Comparison of ENCODE assay signal across 8 cellular contexts in genomic region chr7:139482662-139483466, GRCh38. TPM values are rescaled to one million over a fixed set of nuclear protein-coding genes. Genes with fewer than 3 reads are reported as not detected.
DNase-seq lines count a peak whose midpoint lies in the region; ATAC-seq lines count a peak whose summit lies in the region.

No MANE protein-coding gene starts in this region.

- H3K9me3 Mint-ChIP-seq in CD4-positive, alpha-beta memory T cell, result peaks cover 0 to 3% (median 0%) of the 10 kb centered on the region in 8 donors

- peak overlapping the region in 1 of 2 donors; percentile 14 for H3K4me3 ChIP-seq in CD4-positive, alpha-beta memory T cell (ENCODE audit: low read length in 2 of 2)
- peak overlapping the region; percentile 32 to 38 for H3K4me3 ChIP-seq in muscle layer of colon (ENCODE audit: low read depth in 1 of 2, low read length in 2 of 2)

- H3K9me3 ChIP-seq in CD4-positive, alpha-beta memory T cell (ENCODE audit: control insufficient read depth in 1 of 2, low read length in 2 of 2), result no peaks in the 10 kb centered on the region
- H3K9me3 ChIP-seq in muscle layer of colon (ENCODE audit: low read length), result no peaks in the 10 kb centered on the region

- H3K27ac ChIP-seq in CD4-positive, alpha-beta memory T cell (ENCODE audit: low read depth, low read length), result no peak overlapping the region
- no peak overlapping the region for H3K27ac ChIP-seq in muscle layer of colon (ENCODE audit: low read depth, low read length)

- peaks cover 0 to 12% (median 3%) of the 10 kb centered on the region in 4 donors for H3K4me1 Mint-ChIP-seq in CD4-positive, alpha-beta memory T cell

- CTCF ChIA-PET in CD4-positive, alpha-beta memory T cell (lab: Charles Lee; ENCODE audit: partially characterized antibody), result no interaction called here

- H3K36me3 Mint-ChIP-seq in CD4-positive, alpha-beta memory T cell, result no peaks in the 10 kb centered on the region

- intact Hi-C loops in CD4-positive, alpha-beta memory T cell (cut with micrococcal nuclease), result no loop called here

- H3K9ac ChIP-seq in muscle layer of colon (ENCODE audit: low read length), result no peak overlapping the region

- POLR2A ChIA-PET in CD4-positive, alpha-beta memory T cell (lab: Charles Lee; ENCODE audit: partially characterized antibody), result no interaction called here

- no peak overlapping the region for H3K27ac Mint-ChIP-seq in CD4-positive, alpha-beta memory T cell

- peaks cover 10% of the 10 kb centered on the region for H3K4me1 ChIP-seq in CD4-positive, alpha-beta memory T cell (ENCODE audit: insufficient read depth, low read length)
- H3K4me1 ChIP-seq in muscle layer of colon (ENCODE audit: insufficient read depth, low read length), result peaks cover 4% of the 10 kb centered on the region

- peak overlapping the region; percentile 43 to 78 (median 66) for H3K4me3 Mint-ChIP-seq in CD4-positive, alpha-beta memory T cell

- peaks cover 13% of the 10 kb centered on the region for H3K27me3 ChIP-seq in CD4-positive, alpha-beta memory T cell (ENCODE audit: insufficient read depth, low read length)
- peaks cover 0 to 42% of the 10 kb centered on the region in 2 donors for H3K27me3 ChIP-seq in muscle layer of colon (ENCODE audit: control insufficient read depth in 1 of 2, insufficient read depth in 2 of 2, low read length in 2 of 2)

- ATAC-seq in GM21381 (IDR thresholded peaks at IDR 0.05; ENCODE audit: unreplicated experiment), result peak; percentile 39

- no peaks in the 10 kb centered on the region for H3K36me3 ChIP-seq in CD4-positive, alpha-beta memory T cell (ENCODE audit: insufficient read depth, low read length)
- no peaks in the 10 kb centered on the region for H3K36me3 ChIP-seq in muscle layer of colon (ENCODE audit: insufficient read depth, low read length)

- peak in 2 of 5 donors; percentile 10 to 12 for DNase-seq in CD4-positive, alpha-beta memory T cell
- peak; percentile 37 for DNase-seq in NCI-H2171 (lab: John Stamatoyannopoulos, UW)
- DNase-seq in dermis blood vessel endothelial cell, result peak; percentile 29
- DNase-seq in SKM-1 treated with dmso at 0.1 percent for 144 hours (lab: John Stamatoyannopoulos, UW; ENCODE audit: unreplicated experiment), result no peak
- DNase-seq in NCI-H1105 treated with DMSO at 0.1 percent for 48 hours (lab: John Stamatoyannopoulos, UW), result no peak
- no peak for DNase-seq in effector CD4-positive, alpha-beta T cell

- H3K27me3 Mint-ChIP-seq in CD4-positive, alpha-beta memory T cell, result peaks cover 24 to 31% of the 10 kb centered on the region in 2 donors

RNA-seq across cellular contexts. Expression of gene KLRG2, which starts 0.6 kb away (rescaled TPM):
- total RNA-seq in CD4-positive, alpha-beta memory T cell, result not detected
- not detected for polyA plus RNA-seq in CD4-positive, alpha-beta memory T cell
- 0.09 and 0.34 TPM in 2 replicates for total RNA-seq in dermis blood vessel endothelial cell

RNA-seq across cellular contexts. Expression of gene CLEC2L, which starts 40.6 kb away (rescaled TPM):
- total RNA-seq in CD4-positive, alpha-beta memory T cell, result not detected
- not detected for polyA plus RNA-seq in CD4-positive, alpha-beta memory T cell
- total RNA-seq in dermis blood vessel endothelial cell, result not detected in 2 replicates

Comparison
In these comparisons a context has a peak if more than half of its experiments do, and no peak if none do; other contexts are left out.
1. DNase-seq: peak in NCI-H2171 (single experiment) and dermis blood vessel endothelial cell (single experiment); none in SKM-1 treated with dmso at 0.1 percent for 144 hours (single experiment), NCI-H1105 treated with DMSO at 0.1 percent for 48 hours (single experiment) and effector CD4-positive, alpha-beta T cell (single experiment).